12 cellular contexts compared by ENCODE assay signal in genomic region chr6:146912730-146913680, GRCh38.
DNase-seq lines count a peak whose midpoint lies in the region; ATAC-seq and TF ChIP-seq lines count a peak whose summit lies in the region.
"Had no signal": no experiment of that assay in that cellular context is flagged by ENCODE, and none has a peak within 500 bp of the region (broad histone marks: within the 10 kb centered on the region; RNA-seq: fewer than 3 reads in every experiment).

No MANE protein-coding gene starts in this region.

- in situ Hi-C loops in IMR-90 (cut with MboI; ENCODE audit: low sequenced_read_pairs), result loop anchor here (25.0 kb wide), 1 partner anchor 299 kb away; the partner anchor contains the start of gene STXBP5

- peak overlapping the region; percentile 99 for H2BK15ac ChIP-seq in IMR-90 (ENCODE audit: low read depth, low read length)

- peak overlapping the region; percentile 56; the same call in 1 of the 2 replicates for H3K4me2 ChIP-seq in IMR-90 (ENCODE audit: low read depth, low read length)

- intact Hi-C loops in IMR-90 (cut with micrococcal nuclease), result loop anchor here (5.0 kb wide), 2 partner anchors 189 to 309 kb away; no protein-coding TSS in a partner anchor

- no CpG with 5 or more reads among the region's 7 CpGs for WGBS in IMR-90 (ENCODE audit: extremely low coverage in 2 of 2, insufficient read length in 1 of 2), 2 experiments
- 58 to 62% methylated on average over 3 to 6 of the region's 7 CpGs for WGBS in gastroesophageal sphincter (ENCODE audit: low coverage in 1 of 2), 2 donors

- H2AK9ac ChIP-seq in IMR-90 (replicated peaks; ENCODE audit: low read depth, low read length, poor library complexity), result peak overlapping the region; percentile 71

- no peak overlapping the region for H3K4me3 ChIP-seq in IMR-90 (ENCODE audit: insufficient read depth, low read depth, low read length)
- H3K4me3 ChIP-seq in gastroesophageal sphincter, result no peak overlapping the region
- peak overlapping the region; percentile 66 for H3K4me3 ChIP-seq in thoracic aorta
- H3K4me3 ChIP-seq: lung had no signal

- H3K18ac ChIP-seq in IMR-90 (ENCODE audit: low read depth, low read length), result peak overlapping the region; percentile 98

- no peaks in the 10 kb centered on the region for H4K20me1 ChIP-seq in IMR-90 (ENCODE audit: insufficient read depth, low read length)

- H3K9me1 ChIP-seq in IMR-90 (ENCODE audit: insufficient read depth, low read length), result peaks cover 8% of the 10 kb centered on the region

- no peak for TF ChIP-seq CTCF in IMR-90 (conservative IDR thresholded peaks at IDR 0.05; ENCODE audit: low read depth, low read length)
- TF ChIP-seq CTCF in gastroesophageal sphincter (IDR thresholded peaks at IDR 0.05), result no peak
- TF ChIP-seq CTCF in thoracic aorta (IDR thresholded peaks at IDR 0.05), result no peak

- H3K14ac ChIP-seq in IMR-90 (replicated peaks; ENCODE audit: low read depth, low read length), result peak overlapping the region; percentile 98

- H2AFZ ChIP-seq in IMR-90 (replicated peaks; ENCODE audit: low read length, poor library complexity), result peak overlapping the region; percentile 65

- peak overlapping the region; percentile 92 for H4K8ac ChIP-seq in IMR-90 (ENCODE audit: low read depth in 2 of 2, low read length in 2 of 2)

- peak overlapping the region; percentile 99 for H2BK120ac ChIP-seq in IMR-90 (ENCODE audit: low read depth, low read length)

- peak overlapping the region; percentile 64 for H3K56ac ChIP-seq in IMR-90 (ENCODE audit: extremely low read depth, insufficient read depth, low read length)

- no peaks in the 10 kb centered on the region for H3K9me3 ChIP-seq in IMR-90 (ENCODE audit: control insufficient read depth, insufficient read depth, low read length)
- no peaks in the 10 kb centered on the region for H3K9me3 ChIP-seq in gastroesophageal sphincter
- H3K9me3 ChIP-seq in thoracic aorta, result no peaks in the 10 kb centered on the region
- H3K9me3 ChIP-seq: spleen had no signal

- ATAC-seq in IMR-90 (ENCODE audit: low read depth) (no peak), gastroesophageal sphincter (no peak), thoracic aorta (ENCODE audit: insufficient number of reproducible peaks, low FRiP score, low read depth) (no peak)

- H2AK5ac ChIP-seq in IMR-90 (ENCODE audit: low read depth, low read length), result peak overlapping the region; percentile 87

- H2BK5ac ChIP-seq in IMR-90 (ENCODE audit: low read depth, low read length, poor library complexity, severe bottlenecking), result peak overlapping the region; percentile 95

- TF ChIP-seq RAD21 in IMR-90 (IDR thresholded peaks at IDR 0.05; ENCODE audit: low read length), result no peak

- H2BK20ac ChIP-seq in IMR-90 (ENCODE audit: low read depth, low read length), result peak overlapping the region; percentile 99

- dilution Hi-C loops in IMR-90 (cut with HindIII; ENCODE audit: low sequenced_read_pairs, unreplicated experiment), result no loop called here

- peak overlapping the region; percentile 98 for H3K4ac ChIP-seq in IMR-90 (ENCODE audit: low read depth, low read length)

- no TSS peak for BruUV-seq in IMR-90 (replicated peaks; lab: Mats Ljungman, UMichigan)

- H3K27me3 ChIP-seq in IMR-90 (ENCODE audit: control insufficient read depth, insufficient read depth, low read length) (no peaks in the 10 kb centered on the region), gastroesophageal sphincter (no peaks in the 10 kb centered on the region), thoracic aorta (replicated peaks; ENCODE audit: insufficient read depth) (no peaks in the 10 kb centered on the region)
- H3K27me3 ChIP-seq: spleen had no signal

- POLR2A ChIA-PET in IMR-90 (lab: Charles Lee; ENCODE audit: unreplicated experiment), result no interaction called here

- H3K79me1 ChIP-seq in IMR-90 (ENCODE audit: low read depth in 1 of 2, low read length in 2 of 2), result peaks cover 9 to 20% of the 10 kb centered on the region in 2 experiments; a peak in 3 of 4 replicates

- TF ChIP-seq EP300 in gastroesophageal sphincter (IDR thresholded peaks at IDR 0.05), result no peak

- H3K23ac ChIP-seq in IMR-90 (ENCODE audit: low read depth, low read length), result peak overlapping the region; percentile 94

- DNase-seq in IMR-90 (no peak), astrocyte of the hippocampus (ENCODE audit: low read depth, low spot score) (peak; percentile 32), thoracic aorta (ENCODE audit: low spot score) (no peak), NCI-H1417 treated with DMSO at 0.1 percent for 48 hours (lab: John Stamatoyannopoulos, UW) (no peak), foreskin melanocyte (no peak), NCI-H2171 (lab: John Stamatoyannopoulos, UW) (no peak)
- DNase-seq: activated naive CD8-positive, alpha-beta T cell treated with anti-CD3 and anti-CD28 coated beads, Interleukin-2, amount 10 ng/mL, durations not matched to agents 7 days and 5 days; DND-41; KG1 had no signal

- CTCF ChIA-PET in IMR-90 (lab: Yijun Ruan, JAX), result no interaction called here

- H4K91ac ChIP-seq in IMR-90 (ENCODE audit: insufficient read depth, low read depth, low read length), result peak overlapping the region; percentile 95

- TF ChIP-seq POLR2A in IMR-90 (IDR thresholded peaks at IDR 0.05; ENCODE audit: low read depth, low read length) (no peak), gastroesophageal sphincter (IDR thresholded peaks at IDR 0.05) (no peak)

- H3K4me1 ChIP-seq in IMR-90 (ENCODE audit: control insufficient read depth, insufficient read depth, low read length), result peaks cover 16% of the 10 kb centered on the region
- peaks cover 0 to 28% (median 0%) of the 10 kb centered on the region in 3 donors for H3K4me1 ChIP-seq in gastroesophageal sphincter
- H3K4me1 ChIP-seq in thoracic aorta (ENCODE audit: control insufficient read depth in 1 of 2, low read depth in 2 of 2), result peaks cover 9 to 28% of the 10 kb centered on the region in 2 donors

- H3K27ac ChIP-seq in IMR-90 (ENCODE audit: insufficient read depth, low read length) (peak overlapping the region; percentile 99), gastroesophageal sphincter (peak overlapping the region in 3 of 4 donors; percentile 74 to 83 (median 79)), thoracic aorta (peak overlapping the region; percentile 74 to 83)

- peak overlapping the region; percentile 99 for H4K5ac ChIP-seq in IMR-90 (ENCODE audit: low read depth, low read length)

- H3K36me3 ChIP-seq in IMR-90 (ENCODE audit: control insufficient read depth, insufficient read depth, low read length) (no peaks in the 10 kb centered on the region), gastroesophageal sphincter (no peaks in the 10 kb centered on the region), thoracic aorta (no peaks in the 10 kb centered on the region)
- H3K36me3 ChIP-seq: spleen had no signal

- peak overlapping the region; percentile 63 for H3K9ac ChIP-seq in IMR-90 (ENCODE audit: low read depth, low read length)

TF ChIP-seq in IMR-90, 13 proteins besides CTCF, POLR2A, EP300 and RAD21:
- TF ChIP-seq CEBPB (IDR thresholded peaks at IDR 0.05; ENCODE audit: low read depth, low read length), result 0 out of 2 replicates have a peak, but pooled peaks have one; percentile 22
- no peak for TF ChIP-seq MXI1 (IDR thresholded peaks at IDR 0.05; ENCODE audit: borderline replicate concordance, low read depth, low read length)
